In the genomic region with DNA sequence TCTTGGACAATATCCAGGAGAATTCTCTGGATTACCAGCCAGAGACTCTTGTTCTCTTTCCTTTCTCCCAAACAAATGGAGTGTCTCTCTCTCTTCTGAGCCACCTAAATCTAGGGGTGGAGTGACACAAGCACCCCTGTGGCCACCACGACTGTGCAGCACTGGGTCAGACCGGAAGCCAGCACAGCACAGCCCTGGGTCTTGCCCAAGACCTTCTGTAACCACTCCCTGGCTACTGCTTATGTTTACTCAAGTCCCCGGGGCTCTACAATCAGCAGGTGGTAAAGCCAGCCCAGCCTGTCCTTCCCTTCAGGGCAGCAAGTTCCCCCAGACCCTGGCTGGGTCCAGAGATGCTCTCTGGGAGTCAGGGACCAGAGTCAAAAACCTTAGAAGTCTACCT, we compare ENCODE assay signal across 1 cellular context.
TF ChIP-seq lines count a peak whose summit lies in the region.

No MANE protein-coding gene starts in this region.

TF ChIP-seq in HepG2, 621 proteins besides CTCF, POLR2A, EP300 and RAD21 (continued from another document):
- TF ChIP-seq ZNF124 (CRISPR knock-in tag; IDR thresholded peaks at IDR 0.05) (no peak), ZNF253 (CRISPR knock-in tag; IDR thresholded peaks at IDR 0.05; ENCODE audit: borderline replicate concordance) (no peak), TEAD3 (CRISPR knock-in tag; optimal IDR thresholded peaks at IDR 0.05; ENCODE audit: borderline replicate concordance) (no peak), ZNF543 (CRISPR knock-in tag; IDR thresholded peaks at IDR 0.05) (no peak), HMGA1 (CRISPR knock-in tag; conservative IDR thresholded peaks at IDR 0.05) (no peak), KLF12 (CRISPR knock-in tag; IDR thresholded peaks at IDR 0.05; ENCODE audit: borderline replicate concordance) (no peak), TAF15 (IDR thresholded peaks at IDR 0.05; ENCODE audit: low read depth, low read length, poor library complexity, severe bottlenecking) (no peak)
- TF ChIP-seq, protein P1, sequence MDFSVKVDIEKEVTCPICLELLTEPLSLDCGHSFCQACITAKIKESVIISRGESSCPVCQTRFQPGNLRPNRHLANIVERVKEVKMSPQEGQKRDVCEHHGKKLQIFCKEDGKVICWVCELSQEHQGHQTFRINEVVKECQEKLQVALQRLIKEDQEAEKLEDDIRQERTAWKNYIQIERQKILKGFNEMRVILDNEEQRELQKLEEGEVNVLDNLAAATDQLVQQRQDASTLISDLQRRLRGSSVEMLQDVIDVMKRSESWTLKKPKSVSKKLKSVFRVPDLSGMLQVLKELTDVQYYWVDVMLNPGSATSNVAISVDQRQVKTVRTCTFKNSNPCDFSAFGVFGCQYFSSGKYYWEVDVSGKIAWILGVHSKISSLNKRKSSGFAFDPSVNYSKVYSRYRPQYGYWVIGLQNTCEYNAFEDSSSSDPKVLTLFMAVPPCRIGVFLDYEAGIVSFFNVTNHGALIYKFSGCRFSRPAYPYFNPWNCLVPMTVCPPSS (IDR thresholded peaks at IDR 0.05) = no peak
